ENCODE assay signal across 8 cellular contexts in the genomic region with DNA sequence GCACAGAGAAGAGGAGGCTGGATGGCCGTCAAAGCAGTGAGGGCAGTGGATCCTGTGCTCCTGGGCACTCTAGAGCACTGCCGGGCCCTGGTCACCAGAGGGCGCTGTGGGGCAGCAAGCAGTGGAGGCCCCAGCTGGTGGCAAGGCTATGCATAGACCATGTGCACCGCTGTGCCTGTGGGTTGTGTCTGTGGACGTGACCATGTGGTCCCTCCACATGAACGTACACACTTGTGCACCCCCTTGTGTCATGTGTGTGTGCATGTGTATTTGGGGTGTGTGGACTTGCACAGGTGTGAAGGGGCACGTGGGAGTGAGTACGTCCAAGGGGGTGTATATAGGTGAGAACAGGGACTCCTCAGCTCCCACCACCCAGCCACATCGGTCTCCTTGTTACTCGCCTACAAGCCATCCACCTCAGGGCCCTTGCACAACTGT. TPM values are rescaled to one million over a fixed set of nuclear protein-coding genes. Genes with fewer than 3 reads are reported as not detected.
DNase-seq lines count a peak whose midpoint lies in the region; ATAC-seq and TF ChIP-seq lines count a peak whose summit lies in the region.

No MANE protein-coding gene starts in this region.

- H3K9me3 ChIP-seq in left lung, result no peaks in the 10 kb centered on the region

- H3K27ac Mint-ChIP-seq in activated CD4-positive, alpha-beta T cell treated with anti-CD3 and anti-CD28 coated beads for 36 hours, result peak overlapping the region; percentile 69
- no peak overlapping the region for H3K27ac Mint-ChIP-seq in central memory CD8-positive, alpha-beta T cell (ENCODE audit: low read depth)

- H3K9me3 Mint-ChIP-seq in activated CD4-positive, alpha-beta T cell treated with anti-CD3 and anti-CD28 coated beads for 36 hours (ENCODE audit: low read depth), result no peaks in the 10 kb centered on the region
- H3K9me3 Mint-ChIP-seq in central memory CD8-positive, alpha-beta T cell, result no peaks in the 10 kb centered on the region

- no peak overlapping the region for H3K4me3 ChIP-seq in left lung

- no peaks in the 10 kb centered on the region for H3K27me3 Mint-ChIP-seq in activated CD4-positive, alpha-beta T cell treated with anti-CD3 and anti-CD28 coated beads for 36 hours
- no peaks in the 10 kb centered on the region for H3K27me3 Mint-ChIP-seq in central memory CD8-positive, alpha-beta T cell

- H3K4me1 ChIP-seq in left lung, result peaks cover 15 to 81% of the 10 kb centered on the region in 2 donors

- ATAC-seq in HG03045 (IDR thresholded peaks at IDR 0.05; ENCODE audit: unreplicated experiment), result peak; percentile 25
- peak; percentile 55 for ATAC-seq in activated CD4-positive, alpha-beta T cell treated with anti-CD3 and anti-CD28 coated beads for 36 hours
- ATAC-seq in central memory CD8-positive, alpha-beta T cell (replicated peaks; ENCODE audit: extremely low read depth, poor library complexity, severe bottlenecking), result peak; percentile 53
- peak; percentile 59 for ATAC-seq in left lung

- H3K4me1 Mint-ChIP-seq in activated CD4-positive, alpha-beta T cell treated with anti-CD3 and anti-CD28 coated beads for 36 hours, result peaks cover 61% of the 10 kb centered on the region
- H3K4me1 Mint-ChIP-seq in central memory CD8-positive, alpha-beta T cell, result peaks cover 37% of the 10 kb centered on the region

- POLR2A ChIA-PET in activated CD4-positive, alpha-beta T cell treated with anti-CD3 and anti-CD28 coated beads for 36 hours (lab: Charles Lee), result no interaction called here

- peaks cover under 1% of the 10 kb centered on the region for H3K36me3 Mint-ChIP-seq in activated CD4-positive, alpha-beta T cell treated with anti-CD3 and anti-CD28 coated beads for 36 hours (ENCODE audit: low read depth)
- peaks cover 12% of the 10 kb centered on the region for H3K36me3 Mint-ChIP-seq in central memory CD8-positive, alpha-beta T cell (ENCODE audit: insufficient read depth)

- intact Hi-C loops in activated CD4-positive, alpha-beta T cell treated with anti-CD3 and anti-CD28 coated beads for 36 hours (cut with DNase I, micrococcal nuclease), result loop anchor here (1.0 to 2.0 kb wide), 3 partner anchors 161 to 231 kb away; no protein-coding TSS in a partner anchor
- intact Hi-C loops in left lung (cut with DNase I), result no loop called here

- peak; percentile 97 to 99 for TF ChIP-seq CTCF in left lung (IDR thresholded peaks at IDR 0.05)

- H3K27ac ChIP-seq in left lung, result peak overlapping the region in 1 of 2 donors; percentile 83

- DNase-seq in NCI-H1436 (lab: John Stamatoyannopoulos, UW) (peak; percentile 85), NCI-H1436 treated with DMSO at 0.1 percent for 48 hours (lab: John Stamatoyannopoulos, UW) (no peak), NCI-H524 (lab: John Stamatoyannopoulos, UW) (peak; percentile 79 to 87), left lung (peak; percentile 89 to 98)
- DNase-seq in activated CD4-positive, alpha-beta T cell treated with anti-CD3 and anti-CD28 coated beads for 36 hours, result peak; percentile 96
- peak; percentile 79 to 90 for DNase-seq in central memory CD8-positive, alpha-beta T cell (ENCODE audit: low spot score in 2 of 2)
- peak; percentile 84 to 89 (median 87) for DNase-seq in stimulated activated CD4-positive, alpha-beta T cell treated with anti-CD3 and anti-CD28 coated beads, TNF-alpha, amount 100 ng/mL, for 24 hours (ENCODE audit: low read depth in 3 of 3)

- H3K27me3 ChIP-seq in left lung, result no peaks in the 10 kb centered on the region

- CTCF ChIA-PET in activated CD4-positive, alpha-beta T cell treated with anti-CD3 and anti-CD28 coated beads for 36 hours (lab: Charles Lee), result interaction anchor here (0.9 to 2.0 kb wide), 12 partner anchors 10 to 236 kb away, joined by 3 to 14 read pairs (median 4); no protein-coding TSS in a partner anchor

- no peak overlapping the region for H3K4me3 Mint-ChIP-seq in activated CD4-positive, alpha-beta T cell treated with anti-CD3 and anti-CD28 coated beads for 36 hours
- no peak overlapping the region for H3K4me3 Mint-ChIP-seq in central memory CD8-positive, alpha-beta T cell

- no peaks in the 10 kb centered on the region for H3K36me3 ChIP-seq in left lung

RNA-seq across cellular contexts. Expression of a gene that starts 4.4 kb away (rescaled TPM):
- 100 to 1,000 TPM; 122 to 123 TPM for total RNA-seq in activated CD4-positive, alpha-beta T cell treated with anti-CD3 and anti-CD28 coated beads for 36 hours
- total RNA-seq in left lung, result 100 to 1,000 TPM in 1 of 2 donors, 10 to 100 TPM in 1; 62.5 to 101 TPM

RNA-seq across cellular contexts. Expression of a gene that starts 26.9 kb away (rescaled TPM):
- total RNA-seq in activated CD4-positive, alpha-beta T cell treated with anti-CD3 and anti-CD28 coated beads for 36 hours, result 1 to 10 TPM; 1.5 to 1.7 TPM
- total RNA-seq in left lung, result 10 to 100 TPM in 1 of 2 donors, 1 to 10 TPM in 1; 7.4 to 16.9 TPM

Comparison
In these comparisons a context has a peak if more than half of its experiments do, and no peak if none do; other contexts are left out.
1. intact Hi-C loops: an anchor here in activated CD4-positive, alpha-beta T cell treated with anti-CD3 and anti-CD28 coated beads for 36 hours (1.0 to 2.0 kb wide); none called in left lung.